Comparison of ENCODE assay signal across 8 cellular contexts in the genomic region with DNA sequence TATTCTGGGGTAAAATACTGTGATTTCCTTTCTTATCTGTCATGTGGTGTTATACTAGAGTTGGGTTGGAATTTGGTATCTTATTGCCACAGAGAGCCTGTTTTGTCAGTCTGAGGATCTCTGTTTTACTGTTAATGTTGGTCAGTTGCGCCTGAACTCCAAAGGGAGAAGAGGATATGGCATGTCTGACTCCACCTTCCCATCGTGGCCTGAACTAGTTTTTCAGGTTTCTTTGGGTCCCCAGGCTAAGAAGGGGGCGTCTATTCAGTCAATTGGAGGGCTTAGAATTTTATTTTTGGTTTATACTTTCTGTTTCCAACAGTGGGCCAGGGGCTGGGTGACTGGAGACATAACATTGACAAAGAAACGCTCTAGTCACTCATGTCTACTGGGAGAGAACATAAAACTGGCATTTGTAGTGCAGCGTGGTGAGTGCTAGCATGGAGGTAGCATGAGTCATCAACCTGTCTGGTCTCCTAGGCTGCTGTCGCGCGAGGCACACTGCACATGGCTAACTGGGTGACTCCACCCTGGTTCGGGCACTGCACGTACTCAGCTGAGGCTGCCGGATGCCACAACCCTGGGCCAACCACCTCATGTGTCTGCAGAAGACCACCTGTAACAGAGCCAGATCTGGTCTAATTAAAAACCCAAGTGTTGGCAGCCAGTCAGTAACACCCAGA.
DNase-seq lines count a peak whose midpoint lies in the region; ATAC-seq and TF ChIP-seq lines count a peak whose summit lies in the region.
"Had no signal": no experiment of that assay in that cellular context is flagged by ENCODE, and none has a peak within 500 bp of the region (broad histone marks: within the 10 kb centered on the region; RNA-seq: fewer than 3 reads in every experiment).

No MANE protein-coding gene starts in this region.

- peak; percentile 94 for ATAC-seq in GM21360 (IDR thresholded peaks at IDR 0.05; ENCODE audit: unreplicated experiment)
- ATAC-seq in GM21515 (IDR thresholded peaks at IDR 0.05; ENCODE audit: unreplicated experiment): no peak

- H3K9me3 ChIP-seq in MG63 (no peaks in the 10 kb centered on the region; the same call in 1 of the 2 replicates), breast epithelium (no peaks in the 10 kb centered on the region)

- no peak overlapping the region; the same call in 1 of the 2 replicates for H3K4me3 ChIP-seq in MG63
- H3K4me3 ChIP-seq in breast epithelium: peak overlapping the region in 2 of 3 donors; percentile 13 to 40

- no peaks in the 10 kb centered on the region for H3K27me3 ChIP-seq in MG63
- no peaks in the 10 kb centered on the region for H3K27me3 ChIP-seq in breast epithelium

- TF ChIP-seq CTCF in breast epithelium (IDR thresholded peaks at IDR 0.05): no peak

- H3K36me3 ChIP-seq in MG63: no peaks in the 10 kb centered on the region
- H3K36me3 ChIP-seq in breast epithelium: no peaks in the 10 kb centered on the region

- DNase-seq in MG63 (peak; percentile 54), breast epithelium (ENCODE audit: low spot score in 2 of 2) (peak; percentile 74 to 75), 8988T (no peak), SKM-1 (lab: John Stamatoyannopoulos, UW; ENCODE audit: unreplicated experiment) (no peak)
- peak; percentile 4 for DNase-seq in stimulated activated CD4-positive, alpha-beta T cell treated with anti-CD3 and anti-CD28 coated beads, Interleukin-12 subunit alpha, Interleukin-12 subunit beta, amount 100 ng/mL, for 4 hours

- H3K27ac ChIP-seq in breast epithelium: peak overlapping the region; percentile 61 to 63
- H3K27ac ChIP-seq: KMS-11 had no signal

- intact Hi-C loops in breast epithelium (cut with DNase I; ENCODE audit: low total_unique reads): no loop called here

- no peak for TF ChIP-seq POLR2A in breast epithelium (IDR thresholded peaks at IDR 0.05)

- no peaks in the 10 kb centered on the region for H3K4me1 ChIP-seq in breast epithelium

Comparison
In these comparisons a context has a peak if more than half of its experiments do, and no peak if none do; other contexts are left out.
1. DNase-seq: peak in MG63 (single experiment), breast epithelium (2 of 2) and stimulated activated CD4-positive, alpha-beta T cell treated with anti-CD3 and anti-CD28 coated beads, Interleukin-12 subunit alpha, Interleukin-12 subunit beta, amount 100 ng/mL, for 4 hours (single experiment); none in 8988T (single experiment) and SKM-1 (single experiment).